Comparison of ENCODE assay signal across 8 cellular contexts in the genomic region with DNA sequence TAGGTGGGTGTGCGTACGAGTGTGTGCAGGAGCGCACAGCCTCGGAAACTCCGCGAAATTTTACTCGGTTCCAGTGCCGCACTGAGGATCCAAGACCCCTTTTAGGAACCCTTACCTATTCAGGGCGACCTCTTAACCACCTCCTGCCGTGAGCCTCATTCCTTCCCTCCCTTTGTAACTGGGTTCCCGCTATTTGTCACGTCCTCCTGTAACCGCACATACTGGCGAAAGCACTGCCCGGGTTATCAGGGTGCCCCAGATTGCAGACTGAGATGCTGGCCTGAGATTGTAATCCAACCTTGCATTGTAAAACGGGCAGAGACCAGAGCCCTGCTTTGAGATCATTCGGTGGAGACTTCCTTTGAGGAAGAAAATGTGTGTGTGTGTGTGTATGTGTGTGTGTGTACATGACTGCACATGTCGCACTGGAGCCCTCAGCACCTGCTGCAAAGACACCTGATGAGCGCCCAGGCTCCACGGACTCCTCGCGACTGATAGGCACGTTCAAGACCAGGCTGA.
DNase-seq lines count a peak whose midpoint lies in the region; ATAC-seq and TF ChIP-seq lines count a peak whose summit lies in the region.

No MANE protein-coding gene starts in this region.

- TSS peak; percentile 65 for BruUV-seq in Calu3 (replicated peaks; lab: Mats Ljungman, UMichigan)

- no peak for ATAC-seq in T-helper 17 cell

- H3K27ac ChIP-seq in HUES6 (ENCODE audit: low read depth, low read length) = peak overlapping the region; percentile 55; the same call in 1 of the 2 replicates
- peak overlapping the region in 46 of 59 donors; percentile 36 to 91 (median 79) for H3K27ac ChIP-seq in dorsolateral prefrontal cortex
- peak overlapping the region; percentile 94 to 97 for H3K27ac ChIP-seq in tibial artery

- H3K4me3 ChIP-seq in HUES6 (ENCODE audit: low read depth, low read length) = peak overlapping the region; percentile 80
- peak overlapping the region; percentile 62 to 96 (median 81) for H3K4me3 ChIP-seq in dorsolateral prefrontal cortex
- peak overlapping the region; percentile 89 to 94 for H3K4me3 ChIP-seq in tibial artery

- peaks cover 21% of the 10 kb centered on the region for H3K36me3 Mint-ChIP-seq in Calu3 (ENCODE audit: insufficient read depth, unreplicated experiment)
- peaks cover 9% of the 10 kb centered on the region for H3K36me3 Mint-ChIP-seq in T-helper 17 cell (ENCODE audit: low read depth)

- H3K4me1 Mint-ChIP-seq in Calu3 (ENCODE audit: low read depth, unreplicated experiment) = peaks cover 51% of the 10 kb centered on the region
- peaks cover 55% of the 10 kb centered on the region for H3K4me1 Mint-ChIP-seq in T-helper 17 cell

- H3K27me3 ChIP-seq in HUES6 (ENCODE audit: control insufficient read depth, insufficient read depth, low read length) (peaks cover 11% of the 10 kb centered on the region; the same call in 1 of the 2 replicates), dorsolateral prefrontal cortex (no peaks in the 10 kb centered on the region), tibial artery (no peaks in the 10 kb centered on the region)

- H3K9me3 Mint-ChIP-seq in Calu3 (ENCODE audit: low read depth, unreplicated experiment) = peaks cover 4% of the 10 kb centered on the region

- peak overlapping the region; percentile 87 for H3K9ac ChIP-seq in HUES6 (ENCODE audit: low read length)

- H3K27ac Mint-ChIP-seq in Calu3 (ENCODE audit: unreplicated experiment) = peak overlapping the region; percentile 65
- peak overlapping the region; percentile 91 for H3K27ac Mint-ChIP-seq in T-helper 17 cell

- H3K36me3 ChIP-seq in HUES6 (ENCODE audit: control insufficient read depth, insufficient read depth, low read length) = no peaks in the 10 kb centered on the region
- H3K36me3 ChIP-seq in tibial artery = no peaks in the 10 kb centered on the region

- H3K9me3 ChIP-seq in HUES6 (ENCODE audit: control insufficient read depth, insufficient read depth, low read depth, low read length) (no peaks in the 10 kb centered on the region), T-helper 17 cell (ENCODE audit: control insufficient read depth, low read length, poor library complexity, severe bottlenecking) (no peaks in the 10 kb centered on the region), tibial artery (no peaks in the 10 kb centered on the region)

- H3K4me3 Mint-ChIP-seq in Calu3 (ENCODE audit: low read depth, unreplicated experiment) (peak overlapping the region; percentile 83), T-helper 17 cell (peak overlapping the region; percentile 99)

- H3K4me1 ChIP-seq in HUES6 (ENCODE audit: control insufficient read depth, insufficient read depth, low read length) (peaks cover 34% of the 10 kb centered on the region), tibial artery (peaks cover 0 to 53% (median 35%) of the 10 kb centered on the region in 4 donors)

- TF ChIP-seq CTCF in Calu3 (IDR thresholded peaks at IDR 0.05; ENCODE audit: unreplicated experiment) (no peak), GM20000 (IDR thresholded peaks at IDR 0.05; ENCODE audit: extremely low read depth, missing control alignments) (no peak), dorsolateral prefrontal cortex (IDR thresholded peaks at IDR 0.05 in 54 of 56, conservative IDR thresholded peaks at IDR 0.05 in 2 of 56; ENCODE audit: low read depth in 1 of 56, partially characterized antibody in 56 of 56) (no peak), tibial artery (IDR thresholded peaks at IDR 0.05) (no peak)

- DNase-seq in Calu3 = peak; percentile 51
- peak; percentile 16 for DNase-seq in GM20000 (ENCODE audit: low spot score)
- peak in 1 of 3 donors; percentile 29 for DNase-seq in T-helper 17 cell
- DNase-seq in dorsolateral prefrontal cortex = peak in 2 of 10 donors; percentile 4 to 14
- peak; percentile 30 for DNase-seq in medulla oblongata (ENCODE audit: extremely low spot score)
- DNase-seq in tibial artery = peak; percentile 26 to 66
- DNase-seq in activated gamma-delta T cell treated with Interleukin-2 at 50 U/mL for 16 hours = no peak

- H3K27me3 Mint-ChIP-seq in Calu3 (ENCODE audit: unreplicated experiment) (no peaks in the 10 kb centered on the region), T-helper 17 cell (no peaks in the 10 kb centered on the region)

- CTCF ChIA-PET in Calu3 (lab: Charles Lee) = interaction anchor here (1.2 to 2.0 kb wide), 4 partner anchors 30 to 199 kb away, joined by 3 to 21 read pairs (median 5); partner anchors contain the start of gene DMXL1

- intact Hi-C loops in Calu3 (cut with micrococcal nuclease; ENCODE audit: unreplicated experiment) = loop anchor here (1.0 to 5.0 kb wide), 4 partner anchors 34 to 143 kb away; no protein-coding TSS in a partner anchor
- intact Hi-C loops in dorsolateral prefrontal cortex (cut with DNase I) = loop anchor here (2.0 to 10.0 kb wide), 6 partner anchors 136 to 282 kb away; partner anchors contain the start of genes DTWD2 (in 2 of the 2), DMXL1 (in 1 of the 2) and HSD17B4 (in 1 of the 2)
- intact Hi-C loops in tibial artery (cut with DNase I; ENCODE audit: low total_unique reads) = loop anchor here (5.0 kb wide), 3 partner anchors 63 to 143 kb away; no protein-coding TSS in a partner anchor
